In genomic region chr20:731891-732560, GRCh38 we compare ENCODE assay signal across 18 cellular contexts. TPM values are rescaled to one million over a fixed set of nuclear protein-coding genes. Genes with fewer than 3 reads are reported as not detected.
DNase-seq lines count a peak whose midpoint lies in the region; ATAC-seq and TF ChIP-seq lines count a peak whose summit lies in the region.
"Had no signal": no experiment of that assay in that cellular context is flagged by ENCODE, and none has a peak within 500 bp of the region (broad histone marks: within the 10 kb centered on the region; RNA-seq: fewer than 3 reads in every experiment).

No MANE protein-coding gene starts in this region.

- TF ChIP-seq CTCF in glutamatergic neuron (IDR thresholded peaks at IDR 0.05; ENCODE audit: partially characterized antibody, unreplicated experiment), result no peak
- TF ChIP-seq CTCF in upper lobe of left lung (IDR thresholded peaks at IDR 0.05), result no peak

- peak overlapping the region; percentile 54 for H3K9ac ChIP-seq in trophoblast cell (ENCODE audit: low read length)
- H3K9ac ChIP-seq: BLaER1 had no signal

- no peak overlapping the region for H2AK5ac ChIP-seq in trophoblast cell (ENCODE audit: low read length)

- TF ChIP-seq EP300 in upper lobe of left lung (IDR thresholded peaks at IDR 0.05), result no peak

- H3K4me1 ChIP-seq in trophoblast cell (ENCODE audit: control insufficient read depth in 1 of 2, insufficient read depth in 2 of 2, low read length in 2 of 2) (peaks cover 0 to 3% of the 10 kb centered on the region in 2 experiments), upper lobe of left lung (peaks cover 0 to 13% (median 10%) of the 10 kb centered on the region in 4 donors)

- peaks cover 9% of the 10 kb centered on the region for H3K9me3 Mint-ChIP-seq in glutamatergic neuron (ENCODE audit: unreplicated experiment)
- no peaks in the 10 kb centered on the region for H3K9me3 Mint-ChIP-seq in activated CD4-positive, alpha-beta memory T cell treated with anti-CD3 and anti-CD28 coated beads for 36 hours
- H3K9me3 Mint-ChIP-seq: GM23338 had no signal

- H3K79me1 ChIP-seq in trophoblast cell (ENCODE audit: low read length), result no peaks in the 10 kb centered on the region

- TF ChIP-seq POLR2A in upper lobe of left lung (IDR thresholded peaks at IDR 0.05), result no peak

- no peak overlapping the region for H3K4me2 ChIP-seq in trophoblast cell (ENCODE audit: low read length)
- H3K4me2 ChIP-seq: BLaER1, GM23338 had no signal

- peak overlapping the region; percentile 22 for H3K23ac ChIP-seq in trophoblast cell (ENCODE audit: low read length)

- ATAC-seq in GM18519 (IDR thresholded peaks at IDR 0.05; ENCODE audit: low FRiP score, unreplicated experiment) (no peak), upper lobe of left lung (ENCODE audit: low FRiP score in 2 of 2) (no peak)
- ATAC-seq: HepG2 had no signal

- POLR2A ChIA-PET in activated CD4-positive, alpha-beta memory T cell treated with anti-CD3 and anti-CD28 coated beads for 36 hours (lab: Charles Lee), result no interaction called here

- intact Hi-C loops in activated CD4-positive, alpha-beta memory T cell treated with anti-CD3 and anti-CD28 coated beads for 36 hours (cut with micrococcal nuclease), result no loop called here

- H3K27me3 ChIP-seq in trophoblast cell (ENCODE audit: insufficient read depth, low read length) (peaks cover 5% of the 10 kb centered on the region), upper lobe of left lung (peaks cover 0 to 17% (median 10%) of the 10 kb centered on the region in 4 donors)

- peaks cover 25% of the 10 kb centered on the region for H3K4me1 Mint-ChIP-seq in glutamatergic neuron (ENCODE audit: low read depth, unreplicated experiment)
- no peaks in the 10 kb centered on the region for H3K4me1 Mint-ChIP-seq in activated CD4-positive, alpha-beta memory T cell treated with anti-CD3 and anti-CD28 coated beads for 36 hours (ENCODE audit: low read depth)

- no peak overlapping the region for H2AFZ ChIP-seq in trophoblast cell (ENCODE audit: insufficient read depth, low read length, poor library complexity)
- H2AFZ ChIP-seq: GM23338 had no signal

- no peak overlapping the region for H2BK5ac ChIP-seq in trophoblast cell (ENCODE audit: low read depth, low read length, poor library complexity)

- no peak overlapping the region for H4K12ac ChIP-seq in trophoblast cell (ENCODE audit: low read depth, low read length)

- no peak overlapping the region for H4K8ac ChIP-seq in trophoblast cell (ENCODE audit: low read depth, low read length)

- no peak overlapping the region for H4K91ac ChIP-seq in trophoblast cell (ENCODE audit: low read depth, low read length)

- no CpG with 5 or more reads among the region's 8 CpGs for WGBS in trophoblast cell (ENCODE audit: extremely low coverage, insufficient coverage, insufficient read length)
- WGBS in upper lobe of left lung, 2 donors, result 75 to 81% methylated on average over 8 of the region's 8 CpGs

- no peaks in the 10 kb centered on the region for H3K36me3 ChIP-seq in trophoblast cell (ENCODE audit: control insufficient read depth in 1 of 2, insufficient read depth in 2 of 2, low read length in 2 of 2)
- H3K36me3 ChIP-seq in upper lobe of left lung, result no peaks in the 10 kb centered on the region
- H3K36me3 ChIP-seq: BLaER1 had no signal

- CTCF ChIA-PET in activated CD4-positive, alpha-beta memory T cell treated with anti-CD3 and anti-CD28 coated beads for 36 hours (lab: Charles Lee), result no interaction called here

- H3K4me3 ChIP-seq in trophoblast cell (ENCODE audit: low read depth, low read length) (no peak overlapping the region), upper lobe of left lung (no peak overlapping the region)
- H3K4me3 ChIP-seq: BLaER1, GM23338 had no signal

- H3K27ac ChIP-seq in trophoblast cell (ENCODE audit: low read depth, low read length) (no peak overlapping the region), upper lobe of left lung (no peak overlapping the region)
- H3K27ac ChIP-seq: 22Rv1, BLaER1 had no signal

- peaks cover 2% of the 10 kb centered on the region for H3K79me2 ChIP-seq in trophoblast cell (ENCODE audit: control insufficient read depth, insufficient read depth, low read length, poor library complexity)

- no peaks in the 10 kb centered on the region for H3K36me3 Mint-ChIP-seq in glutamatergic neuron (ENCODE audit: unreplicated experiment)
- H3K36me3 Mint-ChIP-seq in activated CD4-positive, alpha-beta memory T cell treated with anti-CD3 and anti-CD28 coated beads for 36 hours, result no peaks in the 10 kb centered on the region
- H3K36me3 Mint-ChIP-seq: CD8-positive, alpha-beta memory T cell had no signal

- no peak overlapping the region for H2BK12ac ChIP-seq in trophoblast cell (ENCODE audit: low read length)

- no peak overlapping the region for H3K18ac ChIP-seq in trophoblast cell (ENCODE audit: low read length)

- peaks cover 14% of the 10 kb centered on the region for H3K27me3 Mint-ChIP-seq in glutamatergic neuron (ENCODE audit: unreplicated experiment)
- H3K27me3 Mint-ChIP-seq in activated CD4-positive, alpha-beta memory T cell treated with anti-CD3 and anti-CD28 coated beads for 36 hours, result peaks cover 33% of the 10 kb centered on the region

- H3K27ac Mint-ChIP-seq in glutamatergic neuron (ENCODE audit: unreplicated experiment), result peak overlapping the region; percentile 71
- H3K27ac Mint-ChIP-seq in activated CD4-positive, alpha-beta memory T cell treated with anti-CD3 and anti-CD28 coated beads for 36 hours, result no peak overlapping the region
- H3K27ac Mint-ChIP-seq: GM23338 had no signal

- no peak overlapping the region for H3K14ac ChIP-seq in trophoblast cell (ENCODE audit: low read length)

- DNase-seq in activated effector memory CD4-positive, alpha-beta T cell treated with anti-CD3 and anti-CD28 coated beads, Interleukin-2, amount 50 U/mL, for 16 hours, result peak; percentile 46
- no peak for DNase-seq in activated effector memory CD4-positive, alpha-beta T cell treated with Interleukin-2 at 50 U/mL for 16 hours
- DNase-seq in glutamatergic neuron (no peak), trophoblast cell (no peak), AML-193 (lab: John Stamatoyannopoulos, UW) (no peak), upper lobe of left lung (no peak)
- no peak for DNase-seq in activated CD4-positive, alpha-beta memory T cell treated with anti-CD3 and anti-CD28 coated beads for 36 hours
- DNase-seq: CD8-positive, alpha-beta memory T cell; DMS53; GF-D8; H9 had no signal

- H3K9me3 ChIP-seq in trophoblast cell (ENCODE audit: insufficient read depth, low read depth, low read length) (no peaks in the 10 kb centered on the region), upper lobe of left lung (no peaks in the 10 kb centered on the region)
- H3K9me3 ChIP-seq: BLaER1 had no signal

- H3K4ac ChIP-seq in trophoblast cell (ENCODE audit: low read depth, low read length), result no peak overlapping the region

- no peak overlapping the region for H3K4me3 Mint-ChIP-seq in glutamatergic neuron (ENCODE audit: unreplicated experiment)
- no peak overlapping the region for H3K4me3 Mint-ChIP-seq in activated CD4-positive, alpha-beta memory T cell treated with anti-CD3 and anti-CD28 coated beads for 36 hours
- H3K4me3 Mint-ChIP-seq: CD8-positive, alpha-beta memory T cell; GM23338; H9 had no signal

- no peak overlapping the region for H2BK120ac ChIP-seq in trophoblast cell (ENCODE audit: insufficient read depth, low read length, poor library complexity)

RNA-seq across cellular contexts. Expression of gene SLC52A3, which starts 36.3 kb away (rescaled TPM):
- total RNA-seq in glutamatergic neuron (ENCODE audit: unreplicated experiment) (not detected), upper lobe of left lung (1 to 10 TPM in 5 of 6 donors, under 1 TPM in 1; 0.89 to 3.5 (median 3.1) TPM)
- 5.0 and 5.1 TPM in 2 replicates for polyA plus RNA-seq in trophoblast cell (2013)
- not detected for total RNA-seq in activated CD4-positive, alpha-beta memory T cell treated with anti-CD3 and anti-CD28 coated beads for 36 hours
- total RNA-seq: A673; CD8-positive, alpha-beta memory T cell; HepG2 had no signal
- polyA plus RNA-seq: CD8-positive, alpha-beta memory T cell had no signal

RNA-seq across cellular contexts. Expression of gene SCRT2, which starts 56.4 kb away (rescaled TPM):
- total RNA-seq in glutamatergic neuron (ENCODE audit: unreplicated experiment) (28.0 TPM), upper lobe of left lung (not detected)
- not detected in 2 replicates for polyA plus RNA-seq in trophoblast cell (2013)
- total RNA-seq in activated CD4-positive, alpha-beta memory T cell treated with anti-CD3 and anti-CD28 coated beads for 36 hours, result not detected
- total RNA-seq: CD8-positive, alpha-beta memory T cell; H9; HepG2; HT1080 had no signal
- polyA plus RNA-seq: CD8-positive, alpha-beta memory T cell; GM23338; HepG2 had no signal

Comparison
In these comparisons a context has a peak if more than half of its experiments do, and no peak if none do; other contexts are left out.
1. RNA of gene SCRT2, which starts 56.4 kb away (total RNA-seq): 28.0 TPM in glutamatergic neuron (single experiment); not detected in activated CD4-positive, alpha-beta memory T cell treated with anti-CD3 and anti-CD28 coated beads for 36 hours and not detected in upper lobe of left lung; every median in the first group is over 10 times any median in the second.